ENCODE assay signal across 1 cellular context in the genomic region with DNA sequence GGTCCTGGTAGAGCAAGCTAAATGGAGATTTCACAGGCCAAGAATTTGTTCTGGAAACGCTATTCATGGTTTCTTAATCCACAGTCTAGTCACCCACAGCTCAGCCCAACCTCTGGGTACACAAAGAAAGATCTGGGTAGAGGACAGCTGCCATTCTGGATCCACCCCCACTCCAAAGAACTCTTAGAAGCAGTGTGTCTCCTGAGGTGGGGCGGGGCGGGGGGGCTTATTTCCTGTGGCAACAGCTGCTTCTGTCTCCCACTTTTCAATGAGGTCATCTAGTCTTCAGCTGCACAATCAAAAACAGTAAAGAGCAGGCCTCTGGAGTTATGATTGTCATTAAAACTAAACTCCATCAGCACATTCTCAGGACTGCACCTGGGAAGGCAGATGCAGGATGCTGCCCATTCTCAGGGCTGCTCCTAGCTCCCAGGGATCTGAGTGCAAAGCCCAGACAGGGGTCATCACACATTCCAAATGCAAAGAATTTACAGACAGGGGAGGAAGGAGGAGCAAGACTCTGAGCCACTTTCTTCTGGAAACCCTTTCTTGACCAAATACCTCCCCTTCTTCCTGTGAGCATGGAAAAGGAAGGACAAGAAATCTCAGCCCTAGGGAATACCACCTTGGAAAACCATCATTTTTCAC.
TF ChIP-seq lines count a peak whose summit lies in the region.

No MANE protein-coding gene starts in this region.

TF ChIP-seq in GM23338, 12 proteins besides CTCF, POLR2A, EP300 and RAD21:
- TF ChIP-seq EZH2 (IDR thresholded peaks at IDR 0.05; ENCODE audit: low read depth, unreplicated experiment) = no peak
- TF ChIP-seq REST (IDR thresholded peaks at IDR 0.05; ENCODE audit: unreplicated experiment) = no peak
- TF ChIP-seq JUNB (IDR thresholded peaks at IDR 0.05; ENCODE audit: unreplicated experiment) = no peak
- TF ChIP-seq CREB1 (CRISPR knock-in tag; IDR thresholded peaks at IDR 0.05; ENCODE audit: low read depth) = no peak
- TF ChIP-seq POLR2AphosphoS5 (IDR thresholded peaks at IDR 0.05; ENCODE audit: low read depth) = no peak
TF ChIP-seq in GM23338: peak in this region for 0.
